9 cellular contexts compared by ENCODE assay signal in the genomic region with DNA sequence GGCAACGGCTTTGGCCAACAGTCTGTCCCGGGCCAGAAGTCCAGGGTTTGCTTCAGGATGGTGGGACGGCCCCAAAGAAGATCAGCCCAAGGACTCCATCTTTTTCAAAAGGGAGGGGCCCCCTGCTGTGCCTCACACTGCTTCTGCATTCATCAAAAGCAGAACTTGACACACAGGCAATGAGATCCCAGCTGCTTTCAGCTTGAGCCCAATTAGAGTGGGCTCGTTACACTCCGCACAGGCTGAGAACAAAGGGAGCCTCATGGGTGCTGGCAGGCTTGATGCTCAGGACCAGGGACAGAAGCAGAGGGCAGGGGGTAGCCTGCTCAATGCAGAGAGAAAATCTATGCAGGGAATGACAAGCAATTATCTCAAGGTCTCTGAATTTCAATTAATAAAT. TPM values are rescaled to one million over a fixed set of nuclear protein-coding genes. Genes with fewer than 3 reads are reported as not detected.
DNase-seq lines count a peak whose midpoint lies in the region; ATAC-seq, FAIRE-seq and TF ChIP-seq lines count a peak whose summit lies in the region.
"Had no signal": no experiment of that assay in that cellular context is flagged by ENCODE, and none has a peak within 500 bp of the region (broad histone marks: within the 10 kb centered on the region; RNA-seq: fewer than 3 reads in every experiment).

No MANE protein-coding gene starts in this region.

- peaks cover 85% of the 10 kb centered on the region for H3K79me2 ChIP-seq in mammary epithelial cell (ENCODE audit: insufficient read depth, low read length)

- TF ChIP-seq CTCF in A549 (IDR thresholded peaks at IDR 0.05): no peak
- peak in 1 of 56 donors; percentile 18 for TF ChIP-seq CTCF in dorsolateral prefrontal cortex (IDR thresholded peaks at IDR 0.05 in 54 of 56, conservative IDR thresholded peaks at IDR 0.05 in 2 of 56; ENCODE audit: low read depth in 1 of 56, partially characterized antibody in 56 of 56)
- no peak for TF ChIP-seq CTCF in upper lobe of left lung (IDR thresholded peaks at IDR 0.05)
- no peak for TF ChIP-seq CTCF in mammary epithelial cell (conservative IDR thresholded peaks at IDR 0.05 in 1 of 2, IDR thresholded peaks at IDR 0.05 in 1 of 2; ENCODE audit: extremely low read depth in 1 of 2, insufficient read depth in 1 of 2, low read depth in 1 of 2, low read length in 2 of 2)

- no peaks in the 10 kb centered on the region for H3K36me3 ChIP-seq in upper lobe of left lung
- H3K36me3 ChIP-seq in mammary epithelial cell (ENCODE audit: insufficient read depth, low read length): no peaks in the 10 kb centered on the region

- TF ChIP-seq POLR2A in A549 (IDR thresholded peaks at IDR 0.05; ENCODE audit: low read length): no peak
- TF ChIP-seq POLR2A in upper lobe of left lung (IDR thresholded peaks at IDR 0.05): no peak

- H3K4me1 ChIP-seq in A549 (peaks cover under 1% of the 10 kb centered on the region; the same call in 1 of the 3 replicates), upper lobe of left lung (peaks cover 0 to 5% (median 0%) of the 10 kb centered on the region in 4 donors), mammary epithelial cell (ENCODE audit: insufficient read depth, low read length) (peaks cover 9% of the 10 kb centered on the region)

- H3K4me3 ChIP-seq in A549: no peak overlapping the region
- peak overlapping the region in 51 of 59 donors; percentile 0 to 59 (median 30) for H3K4me3 ChIP-seq in dorsolateral prefrontal cortex
- H3K4me3 ChIP-seq in upper lobe of left lung: no peak overlapping the region
- no peak overlapping the region for H3K4me3 ChIP-seq in mammary epithelial cell (replicated peaks in 1 of 3; ENCODE audit: insufficient read depth in 1 of 3, low read depth in 2 of 3, low read length in 3 of 3)
- H3K4me3 ChIP-seq: SJCRH30 had no signal

- dilution Hi-C loops in mammary epithelial cell (cut with HindIII; ENCODE audit: low sequenced_read_pairs): no loop called here

- TF ChIP-seq EP300 in A549 (IDR thresholded peaks at IDR 0.05) (no peak), upper lobe of left lung (IDR thresholded peaks at IDR 0.05) (no peak)

- no peak overlapping the region for H3K27ac ChIP-seq in A549
- peak overlapping the region in 33 of 59 donors; percentile 1 to 67 (median 39) for H3K27ac ChIP-seq in dorsolateral prefrontal cortex
- peak overlapping the region in 1 of 4 donors; percentile 1 for H3K27ac ChIP-seq in upper lobe of left lung
- H3K27ac ChIP-seq in mammary epithelial cell (ENCODE audit: insufficient read depth, low read depth, low read length): no peak overlapping the region
- H3K27ac ChIP-seq: SJCRH30 had no signal

- 84% methylated on average over 5 of the region's 5 CpGs for WGBS in A549 (ENCODE audit: missing lambda C conversion rate)
- 66 to 83% methylated on average over 2 to 5 of the region's 5 CpGs for WGBS in upper lobe of left lung, 2 donors
- WGBS in mammary epithelial cell (ENCODE audit: low coverage, missing lambda C conversion rate): 49% methylated on average over 5 of the region's 5 CpGs

- no peak overlapping the region for H2AFZ ChIP-seq in mammary epithelial cell (ENCODE audit: low read depth, low read length)

- FAIRE-seq in A549 (lab: Jason Lieb, UNC): no peak

- H4K20me1 ChIP-seq in mammary epithelial cell (ENCODE audit: insufficient read depth, low read length): no peaks in the 10 kb centered on the region

- H3K27me3 ChIP-seq in dorsolateral prefrontal cortex (no peaks in the 10 kb centered on the region), upper lobe of left lung (no peaks in the 10 kb centered on the region), mammary epithelial cell (ENCODE audit: insufficient read depth, low read length) (no peaks in the 10 kb centered on the region)
- H3K27me3 ChIP-seq: SJCRH30 had no signal

- no peaks in the 10 kb centered on the region for H3K9me3 ChIP-seq in A549
- no peaks in the 10 kb centered on the region for H3K9me3 ChIP-seq in upper lobe of left lung
- H3K9me3 ChIP-seq in mammary epithelial cell (replicated peaks; ENCODE audit: insufficient read depth, low read length): no peaks in the 10 kb centered on the region
- H3K9me3 ChIP-seq: SJCRH30 had no signal

- TF ChIP-seq RAD21 in A549 (conservative IDR thresholded peaks at IDR 0.05 in 1 of 2, IDR thresholded peaks at IDR 0.05 in 1 of 2): no peak

- BruUV-seq in mammary epithelial cell (replicated peaks; lab: Mats Ljungman, UMichigan): no TSS peak

- CTCF ChIA-PET in A549 (lab: Yijun Ruan, JAX): no interaction called here
- CTCF ChIA-PET in mammary epithelial cell (lab: Charles Lee; ENCODE audit: low non-redundant PET): no interaction called here

- H3K9ac ChIP-seq in mammary epithelial cell (ENCODE audit: insufficient read depth, low read length): no peak overlapping the region

- intact Hi-C loops in dorsolateral prefrontal cortex (cut with DNase I) (no loop called here), mammary epithelial cell (cut with micrococcal nuclease) (no loop called here)

- POLR2A ChIA-PET in A549 (lab: Yijun Ruan, JAX): no interaction called here

- H3K4me2 ChIP-seq in A549: no peak overlapping the region
- no peak overlapping the region for H3K4me2 ChIP-seq in mammary epithelial cell (ENCODE audit: insufficient read depth, low read depth, low read length)

- in situ Hi-C loops in mammary epithelial cell (cut with MboI; ENCODE audit: low sequenced_read_pairs in 2 of 2): no loop called here

- ATAC-seq in A549 (no peak), GM21515 (IDR thresholded peaks at IDR 0.05; ENCODE audit: unreplicated experiment) (peak; percentile 60), upper lobe of left lung (ENCODE audit: low FRiP score in 2 of 2) (peak; percentile 41 to 84), GM21825 (IDR thresholded peaks at IDR 0.05; ENCODE audit: unreplicated experiment) (no peak)

- no peak for DNase-seq in A549 (ENCODE audit: low read depth in 1 of 2, low spot score in 1 of 2)
- DNase-seq in NAMALWA (ENCODE audit: low spot score): peak; percentile 83
- DNase-seq in dorsolateral prefrontal cortex: peak in 7 of 10 donors; percentile 43 to 68 (median 62)
- no peak for DNase-seq in upper lobe of left lung
- no peak for DNase-seq in mammary epithelial cell
- DNase-seq in stimulated activated naive CD4-positive, alpha-beta T cell treated with Interleukin-2 at 50 U/mL for 16 hours (lab: John Stamatoyannopoulos, UW): no peak

TF ChIP-seq in A549, 52 proteins besides CTCF, POLR2A, EP300 and RAD21:
- TF ChIP-seq FOXS1 (CRISPR knock-in tag; IDR thresholded peaks at IDR 0.05): no peak
- TF ChIP-seq, protein P1, sequence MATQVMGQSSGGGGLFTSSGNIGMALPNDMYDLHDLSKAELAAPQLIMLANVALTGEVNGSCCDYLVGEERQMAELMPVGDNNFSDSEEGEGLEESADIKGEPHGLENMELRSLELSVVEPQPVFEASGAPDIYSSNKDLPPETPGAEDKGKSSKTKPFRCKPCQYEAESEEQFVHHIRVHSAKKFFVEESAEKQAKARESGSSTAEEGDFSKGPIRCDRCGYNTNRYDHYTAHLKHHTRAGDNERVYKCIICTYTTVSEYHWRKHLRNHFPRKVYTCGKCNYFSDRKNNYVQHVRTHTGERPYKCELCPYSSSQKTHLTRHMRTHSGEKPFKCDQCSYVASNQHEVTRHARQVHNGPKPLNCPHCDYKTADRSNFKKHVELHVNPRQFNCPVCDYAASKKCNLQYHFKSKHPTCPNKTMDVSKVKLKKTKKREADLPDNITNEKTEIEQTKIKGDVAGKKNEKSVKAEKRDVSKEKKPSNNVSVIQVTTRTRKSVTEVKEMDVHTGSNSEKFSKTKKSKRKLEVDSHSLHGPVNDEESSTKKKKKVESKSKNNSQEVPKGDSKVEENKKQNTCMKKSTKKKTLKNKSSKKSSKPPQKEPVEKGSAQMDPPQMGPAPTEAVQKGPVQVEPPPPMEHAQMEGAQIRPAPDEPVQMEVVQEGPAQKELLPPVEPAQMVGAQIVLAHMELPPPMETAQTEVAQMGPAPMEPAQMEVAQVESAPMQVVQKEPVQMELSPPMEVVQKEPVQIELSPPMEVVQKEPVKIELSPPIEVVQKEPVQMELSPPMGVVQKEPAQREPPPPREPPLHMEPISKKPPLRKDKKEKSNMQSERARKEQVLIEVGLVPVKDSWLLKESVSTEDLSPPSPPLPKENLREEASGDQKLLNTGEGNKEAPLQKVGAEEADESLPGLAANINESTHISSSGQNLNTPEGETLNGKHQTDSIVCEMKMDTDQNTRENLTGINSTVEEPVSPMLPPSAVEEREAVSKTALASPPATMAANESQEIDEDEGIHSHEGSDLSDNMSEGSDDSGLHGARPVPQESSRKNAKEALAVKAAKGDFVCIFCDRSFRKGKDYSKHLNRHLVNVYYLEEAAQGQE (IDR thresholded peaks at IDR 0.05): peak; percentile 44; the same call in 1 of the 2 replicates
TF ChIP-seq in A549: peak in this region for 1.

RNA-seq across cellular contexts. Expression of gene VOPP1, which starts 45.5 kb away (rescaled TPM):
- 64.4 and 68.1 TPM in 2 replicates for polyA plus RNA-seq in A549 (2011; rRNA removed)
- 39.0 and 54.6 TPM in 2 replicates for polyA plus RNA-seq in A549 (2012; cell fraction: cytosol; rRNA removed)
- polyA plus RNA-seq in A549 (2012; cell fraction: nucleus; rRNA removed): 29.2 and 35.0 TPM in 2 replicates
- polyA plus RNA-seq in A549 (2017; fragmentation: RNase III; extraction: RNeasy Plus Mini Kit Qiagen cat#74134 plus additional on column Dnase treatment): 70.5 to 74.0 TPM (median 73.4 TPM) in 3 replicates
- polyA minus RNA-seq in A549 (2011; rRNA and poly(A)+ RNA removed): 78.6 and 87.2 TPM in 2 replicates
- 10 to 100 TPM; 43.2 to 95.6 (median 64.3) TPM for total RNA-seq in dorsolateral prefrontal cortex
- 10 to 100 TPM; 27.2 to 67.6 (median 45.0) TPM for total RNA-seq in upper lobe of left lung
- 10 to 100 TPM; 43.2 to 65.3 TPM for total RNA-seq in mammary epithelial cell
- 52.1 TPM for polyA plus RNA-seq in mammary epithelial cell
- polyA minus RNA-seq in mammary epithelial cell: 79.0 TPM

Comparison
In these comparisons a context has a peak if more than half of its experiments do, and no peak if none do; other contexts are left out.
1. ATAC-seq: peak in GM21515 (single experiment) and upper lobe of left lung (2 of 2); none in A549 (0 of 2) and GM21825 (single experiment).
2. DNase-seq: peak in NAMALWA (single experiment) and dorsolateral prefrontal cortex (7 of 10); none in A549 (0 of 2), upper lobe of left lung (0 of 2), mammary epithelial cell (single experiment) and stimulated activated naive CD4-positive, alpha-beta T cell treated with Interleukin-2 at 50 U/mL for 16 hours (single experiment).
3. H3K27ac ChIP-seq: peak in dorsolateral prefrontal cortex (33 of 59); none in A549 (0 of 2) and mammary epithelial cell (single experiment).
4. H3K4me3 ChIP-seq: peak in dorsolateral prefrontal cortex (51 of 59); none in A549 (single experiment), upper lobe of left lung (0 of 4) and mammary epithelial cell (0 of 3).